ENCODE assay signal across 17 cellular contexts in genomic region chr17:28221751-28222414, GRCh38.
"Had no signal": no experiment of that assay in that cellular context is flagged by ENCODE, and none has a peak within 500 bp of the region (broad histone marks: within the 10 kb centered on the region; RNA-seq: fewer than 3 reads in every experiment).

No MANE protein-coding gene starts in this region.

- H3K9me3 ChIP-seq: adrenal gland, body of pancreas, gastroesophageal sphincter, heart right ventricle, lower lobe of right lung, pancreas had no signal

- DNase-seq: activated CD4-positive, alpha-beta memory T cell treated with anti-CD3 and anti-CD28 coated beads, Interleukin-2, amount 10 ng/mL, durations not matched to agents 7 days and 5 days; activated CD4-positive, alpha-beta T cell treated with anti-CD3 and anti-CD28 coated beads for 4 hours; activated effector memory CD4-positive, alpha-beta T cell treated with Interleukin-2 at 50 U/mL for 16 hours; activated T-cell treated with anti-CD3 and anti-CD28 coated beads, Interleukin-2, amount 50 U/mL, for 4 hours; body of pancreas; effector memory CD4-positive, alpha-beta T cell; heart right ventricle; left colon; lower lobe of right lung; pancreas; stimulated activated CD4-positive, alpha-beta T cell treated with anti-CD3 and anti-CD28 coated beads, Interleukin-12 subunit alpha, Interleukin-12 subunit beta, amount 100 ng/mL, for 4 hours; stimulated activated CD4-positive, alpha-beta T cell treated with anti-CD3 and anti-CD28 coated beads, Interleukin-2, amount 100 ng/mL, for 24 hours; T-helper 17 cell had no signal

- H3K27ac ChIP-seq: adrenal gland, body of pancreas, gastroesophageal sphincter, heart right ventricle, lower lobe of right lung, pancreas had no signal

- ATAC-seq: activated T-cell treated with anti-CD3 and anti-CD28 coated beads, Interleukin-2, amount 50 U/mL, for 4 hours; body of pancreas; gastroesophageal sphincter; heart right ventricle; left colon; pancreas; stimulated activated effector memory CD8-positive, alpha-beta T cell treated with anti-CD3 and anti-CD28 coated beads, Interleukin-12 subunit alpha, Interleukin-12 subunit beta, amount 100 ng/mL, for 72 hours; T-helper 17 cell; WTC11 had no signal

- H3K4me3 ChIP-seq: adrenal gland, body of pancreas, gastroesophageal sphincter, heart right ventricle, lower lobe of right lung, pancreas had no signal

- H3K36me3 ChIP-seq: adrenal gland, gastroesophageal sphincter, heart right ventricle, lower lobe of right lung, pancreas had no signal

- H3K27me3 ChIP-seq: adrenal gland, body of pancreas, pancreas had no signal

- FAIRE-seq: pancreas had no signal

- H3K4me1 ChIP-seq: gastroesophageal sphincter, heart right ventricle, lower lobe of right lung, pancreas had no signal
